In genomic region chr6:36657265-36657664, GRCh38 we compare ENCODE assay signal across 19 cellular contexts. TPM values are rescaled to one million over a fixed set of nuclear protein-coding genes. Genes with fewer than 3 reads are reported as not detected.
DNase-seq lines count a peak whose midpoint lies in the region; ATAC-seq and TF ChIP-seq lines count a peak whose summit lies in the region.
"Had no signal": no experiment of that assay in that cellular context is flagged by ENCODE, and none has a peak within 500 bp of the region (broad histone marks: within the 10 kb centered on the region; RNA-seq: fewer than 3 reads in every experiment).

No MANE protein-coding gene starts in this region.

- H3K4me2 ChIP-seq in BLaER1 treated with 17β-estradiol and CSF1 and Interleukin-3, amounts not matched to agents 10 nM and 100 nM = peak overlapping the region in 8 of 11 experiments; percentile 51 to 96 (median 63); a peak in 15 of 22 replicates
- H3K4me2 ChIP-seq in OCI-LY7 (ENCODE audit: low read length) = peak overlapping the region; percentile 39; the same call in 1 of the 2 replicates

- H3K36me3 ChIP-seq in BLaER1 treated with 17β-estradiol and CSF1 and Interleukin-3, amounts not matched to agents 10 nM and 100 nM = no peaks in the 10 kb centered on the region
- H3K36me3 ChIP-seq in OCI-LY7 (ENCODE audit: insufficient read depth, low read length) (no peaks in the 10 kb centered on the region), muscle layer of colon (ENCODE audit: insufficient read depth, low read length) (no peaks in the 10 kb centered on the region)

- CTCF ChIA-PET in OCI-LY7 (lab: Charles Lee; ENCODE audit: unreplicated experiment) = no interaction called here

- H3K9me3 Mint-ChIP-seq in activated naive CD4-positive, alpha-beta T cell treated with anti-CD3 and anti-CD28 coated beads, Interleukin-2, amount 50 U/mL, for 72 hours = no peaks in the 10 kb centered on the region
- H3K9me3 Mint-ChIP-seq: T-helper 1 cell treated with Interleukin-12 subunit alpha and Interleukin-12 subunit beta and Interleukin-4 antibody, amounts not matched to agents 30 μg/mL and 1 μg/mL, for 36 hours had no signal

- no peaks in the 10 kb centered on the region for H4K20me1 ChIP-seq in BLaER1 treated with 17β-estradiol and CSF1 and Interleukin-3, amounts not matched to agents 10 nM and 100 nM
- H4K20me1 ChIP-seq in OCI-LY7 (ENCODE audit: insufficient read depth, low read length) = no peaks in the 10 kb centered on the region

- TF ChIP-seq CTCF in GM12865 (IDR thresholded peaks at IDR 0.05; ENCODE audit: insufficient read depth, low read depth, low read length, missing control alignments) = peak; percentile 1
- peak; percentile 45; the same call in 1 of the 2 replicates for TF ChIP-seq CTCF in OCI-LY7 (conservative IDR thresholded peaks at IDR 0.05; ENCODE audit: low read length)

- no peaks in the 10 kb centered on the region for H3K27me3 ChIP-seq in BLaER1 treated with 17β-estradiol and CSF1 and Interleukin-3, amounts not matched to agents 10 nM and 100 nM
- H3K27me3 ChIP-seq in muscle layer of colon (ENCODE audit: control insufficient read depth in 1 of 2, insufficient read depth in 2 of 2, low read length in 2 of 2) = no peaks in the 10 kb centered on the region

- H3K27ac ChIP-seq in BLaER1 treated with 17β-estradiol and CSF1 and Interleukin-3, amounts not matched to agents 10 nM and 100 nM = no peak overlapping the region
- H3K27ac ChIP-seq in OCI-LY7 (ENCODE audit: low read depth, low read length, poor library complexity, severe bottlenecking) (no peak overlapping the region), muscle layer of colon (ENCODE audit: low read depth, low read length) (peak overlapping the region; percentile 84)
- H3K27ac ChIP-seq: GM23248 had no signal

- DNase-seq in GM12865 (ENCODE audit: low read depth) (no peak), OCI-LY7 (ENCODE audit: low spot score) (peak; percentile 57)
- DNase-seq in activated naive CD4-positive, alpha-beta T cell treated with anti-CD3 and anti-CD28 coated beads, Interleukin-2, amount 50 U/mL, for 72 hours (ENCODE audit: low spot score in 2 of 2) = no peak
- DNase-seq: CD4-positive, alpha-beta memory T cell; DND-41; GF-D8; HCEC 1CT; KG1; NCI-H1092; NCI-H2081 treated with DMSO at 0.1 percent for 48 hours; NCI-H526 treated with DMSO at 0.1 percent for 48 hours; SHP77 had no signal

- H3K79me2 ChIP-seq in OCI-LY7 (ENCODE audit: insufficient read depth, low read depth, low read length) = no peaks in the 10 kb centered on the region

- peaks cover 14 to 85% (median 81%) of the 10 kb centered on the region in 10 experiments for H3K4me1 ChIP-seq in BLaER1 treated with 17β-estradiol and CSF1 and Interleukin-3, amounts not matched to agents 10 nM and 100 nM
- H3K4me1 ChIP-seq in OCI-LY7 (ENCODE audit: insufficient read depth, low read length, poor library complexity, severe bottlenecking) (peaks cover 67% of the 10 kb centered on the region), muscle layer of colon (ENCODE audit: insufficient read depth, low read length) (peaks cover 35% of the 10 kb centered on the region)

- no TSS peak for BruUV-seq in OCI-LY7 (replicated peaks; lab: Mats Ljungman, UMichigan)

- H3K9ac ChIP-seq in BLaER1 treated with 17β-estradiol and CSF1 and Interleukin-3, amounts not matched to agents 10 nM and 100 nM = no peak overlapping the region
- no peak overlapping the region for H3K9ac ChIP-seq in muscle layer of colon (ENCODE audit: low read length)
- H3K9ac ChIP-seq: GM23248 had no signal

- H3K4me3 ChIP-seq in BLaER1 treated with 17β-estradiol and CSF1 and Interleukin-3, amounts not matched to agents 10 nM and 100 nM = no peak overlapping the region
- no peak overlapping the region for H3K4me3 ChIP-seq in GM12865 (ENCODE audit: low read depth, low read length)
- no peak overlapping the region for H3K4me3 ChIP-seq in OCI-LY7 (ENCODE audit: low read depth, low read length, poor library complexity, severe bottlenecking)
- no peak overlapping the region for H3K4me3 ChIP-seq in muscle layer of colon (ENCODE audit: low read depth in 1 of 2, low read length in 2 of 2)
- H3K4me3 ChIP-seq: GM23248 had no signal

- H3K36me3 Mint-ChIP-seq in activated naive CD4-positive, alpha-beta T cell treated with anti-CD3 and anti-CD28 coated beads, Interleukin-2, amount 50 U/mL, for 72 hours = no peaks in the 10 kb centered on the region
- H3K36me3 Mint-ChIP-seq: CD4-positive, alpha-beta memory T cell had no signal

- no peaks in the 10 kb centered on the region for H3K9me2 ChIP-seq in OCI-LY7 (ENCODE audit: insufficient read depth, low read length)

- no peak overlapping the region for H2AFZ ChIP-seq in OCI-LY7 (ENCODE audit: low read length)
- H2AFZ ChIP-seq: GM23248 had no signal

- H3K27ac Mint-ChIP-seq in activated naive CD4-positive, alpha-beta T cell treated with anti-CD3 and anti-CD28 coated beads, Interleukin-2, amount 50 U/mL, for 72 hours = no peak overlapping the region
- H3K27ac Mint-ChIP-seq: CD4-positive, alpha-beta memory T cell; T-helper 1 cell treated with Interleukin-12 subunit alpha and Interleukin-12 subunit beta and Interleukin-4 antibody, amounts not matched to agents 30 μg/mL and 1 μg/mL, for 36 hours had no signal

- ATAC-seq in activated naive CD4-positive, alpha-beta T cell treated with anti-CD3 and anti-CD28 coated beads, Interleukin-2, amount 50 U/mL, for 72 hours = no peak
- no peak for ATAC-seq in HG02623 (IDR thresholded peaks at IDR 0.05; ENCODE audit: unreplicated experiment)
- ATAC-seq in GM21367 (IDR thresholded peaks at IDR 0.05; ENCODE audit: unreplicated experiment) = no peak
- ATAC-seq in GM21390 (IDR thresholded peaks at IDR 0.05; ENCODE audit: unreplicated experiment) = no peak

- H3K9me3 ChIP-seq in BLaER1 treated with 17β-estradiol and CSF1 and Interleukin-3, amounts not matched to agents 10 nM and 100 nM (replicated peaks in 1 of 11) = no peaks in the 10 kb centered on the region
- H3K9me3 ChIP-seq in OCI-LY7 (ENCODE audit: low read length) (no peaks in the 10 kb centered on the region), muscle layer of colon (ENCODE audit: low read length) (no peaks in the 10 kb centered on the region)

- intact Hi-C loops in OCI-LY7 (cut with micrococcal nuclease; ENCODE audit: unreplicated experiment) = no loop called here

- POLR2A ChIA-PET in OCI-LY7 (lab: Charles Lee) = interaction anchor here (0.6 to 1.3 kb wide), 3 partner anchors 9 to 88 kb away, joined by 3 read pairs; no protein-coding TSS in a partner anchor

RNA-seq across cellular contexts. Expression of gene CDKN1A, which starts 21.2 kb away (rescaled TPM):
- total RNA-seq in OCI-LY7 (2014; rRNA removed; shearing (Covaris generic)) = 0.13 and 0.41 TPM in 2 replicates
- 1.2 and 1.3 TPM in 2 replicates for total RNA-seq in OCI-LY7 (2022)
- total RNA-seq in activated naive CD4-positive, alpha-beta T cell treated with anti-CD3 and anti-CD28 coated beads, Interleukin-2, amount 50 U/mL, for 72 hours = 100 to 1,000 TPM in 1 of 2 donors, 10 to 100 TPM in 1; 43.3 to 146 TPM

RNA-seq across cellular contexts. Expression of gene RAB44, which starts 40.4 kb away (rescaled TPM):
- 0.03 and 0.09 TPM in 2 replicates for total RNA-seq in OCI-LY7 (2014; rRNA removed; shearing (Covaris generic))
- total RNA-seq in OCI-LY7 (2022) = not detected in 2 replicates
- total RNA-seq in activated naive CD4-positive, alpha-beta T cell treated with anti-CD3 and anti-CD28 coated beads, Interleukin-2, amount 50 U/mL, for 72 hours = under 1 TPM; 0.07 to 0.12 TPM
- total RNA-seq: CD4-positive, alpha-beta memory T cell; GM23248 had no signal

Comparison
In these comparisons a context has a peak if more than half of its experiments do, and no peak if none do; other contexts are left out.
1. RNA of gene CDKN1A, which starts 21.2 kb away (total RNA-seq): 43.3 to 146 TPM in activated naive CD4-positive, alpha-beta T cell treated with anti-CD3 and anti-CD28 coated beads, Interleukin-2, amount 50 U/mL, for 72 hours; 0.13 to 1.3 TPM in OCI-LY7; every median in the first group is over 10 times any median in the second.